In the genomic region with DNA sequence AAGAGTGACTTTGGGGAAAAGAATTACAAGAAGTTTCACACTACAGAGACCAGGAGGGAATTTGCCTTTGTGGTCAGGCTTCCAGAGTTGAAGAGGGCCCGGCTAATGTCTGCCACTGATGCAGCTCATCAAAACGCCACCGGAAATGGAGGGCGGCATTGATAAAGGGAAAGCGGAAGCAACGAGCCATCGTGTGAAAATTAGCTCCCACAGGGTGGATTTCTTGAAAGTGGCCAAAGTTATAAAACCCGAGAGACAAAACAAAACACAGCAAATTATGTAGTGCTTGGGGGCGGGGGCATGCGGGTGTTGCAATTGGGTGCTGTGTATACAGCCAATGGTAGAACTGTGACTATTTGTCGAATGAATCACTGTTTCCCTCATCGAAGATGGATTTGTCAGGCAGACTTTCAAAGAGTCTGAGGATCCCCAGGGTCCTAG, we compare ENCODE assay signal across 1 cellular context.
TF ChIP-seq lines count a peak whose summit lies in the region.

No MANE protein-coding gene starts in this region.

TF ChIP-seq in GM23338, 12 proteins besides CTCF, POLR2A, EP300 and RAD21:
- TF ChIP-seq NANOG (IDR thresholded peaks at IDR 0.05; ENCODE audit: borderline replicate concordance) (no peak), EZH2phosphoT487 (IDR thresholded peaks at IDR 0.05; ENCODE audit: unreplicated experiment) (no peak), STAT1 (IDR thresholded peaks at IDR 0.05; ENCODE audit: unreplicated experiment) (no peak), ZNF114 (CRISPR knock-in tag; IDR thresholded peaks at IDR 0.05) (no peak), POLR2AphosphoS5 (IDR thresholded peaks at IDR 0.05; ENCODE audit: low read depth) (no peak), CREB1 (CRISPR knock-in tag; IDR thresholded peaks at IDR 0.05; ENCODE audit: low read depth) (no peak), ZNF331 (CRISPR knock-in tag; IDR thresholded peaks at IDR 0.05; ENCODE audit: low read depth) (no peak)
- TF ChIP-seq, protein P1, sequence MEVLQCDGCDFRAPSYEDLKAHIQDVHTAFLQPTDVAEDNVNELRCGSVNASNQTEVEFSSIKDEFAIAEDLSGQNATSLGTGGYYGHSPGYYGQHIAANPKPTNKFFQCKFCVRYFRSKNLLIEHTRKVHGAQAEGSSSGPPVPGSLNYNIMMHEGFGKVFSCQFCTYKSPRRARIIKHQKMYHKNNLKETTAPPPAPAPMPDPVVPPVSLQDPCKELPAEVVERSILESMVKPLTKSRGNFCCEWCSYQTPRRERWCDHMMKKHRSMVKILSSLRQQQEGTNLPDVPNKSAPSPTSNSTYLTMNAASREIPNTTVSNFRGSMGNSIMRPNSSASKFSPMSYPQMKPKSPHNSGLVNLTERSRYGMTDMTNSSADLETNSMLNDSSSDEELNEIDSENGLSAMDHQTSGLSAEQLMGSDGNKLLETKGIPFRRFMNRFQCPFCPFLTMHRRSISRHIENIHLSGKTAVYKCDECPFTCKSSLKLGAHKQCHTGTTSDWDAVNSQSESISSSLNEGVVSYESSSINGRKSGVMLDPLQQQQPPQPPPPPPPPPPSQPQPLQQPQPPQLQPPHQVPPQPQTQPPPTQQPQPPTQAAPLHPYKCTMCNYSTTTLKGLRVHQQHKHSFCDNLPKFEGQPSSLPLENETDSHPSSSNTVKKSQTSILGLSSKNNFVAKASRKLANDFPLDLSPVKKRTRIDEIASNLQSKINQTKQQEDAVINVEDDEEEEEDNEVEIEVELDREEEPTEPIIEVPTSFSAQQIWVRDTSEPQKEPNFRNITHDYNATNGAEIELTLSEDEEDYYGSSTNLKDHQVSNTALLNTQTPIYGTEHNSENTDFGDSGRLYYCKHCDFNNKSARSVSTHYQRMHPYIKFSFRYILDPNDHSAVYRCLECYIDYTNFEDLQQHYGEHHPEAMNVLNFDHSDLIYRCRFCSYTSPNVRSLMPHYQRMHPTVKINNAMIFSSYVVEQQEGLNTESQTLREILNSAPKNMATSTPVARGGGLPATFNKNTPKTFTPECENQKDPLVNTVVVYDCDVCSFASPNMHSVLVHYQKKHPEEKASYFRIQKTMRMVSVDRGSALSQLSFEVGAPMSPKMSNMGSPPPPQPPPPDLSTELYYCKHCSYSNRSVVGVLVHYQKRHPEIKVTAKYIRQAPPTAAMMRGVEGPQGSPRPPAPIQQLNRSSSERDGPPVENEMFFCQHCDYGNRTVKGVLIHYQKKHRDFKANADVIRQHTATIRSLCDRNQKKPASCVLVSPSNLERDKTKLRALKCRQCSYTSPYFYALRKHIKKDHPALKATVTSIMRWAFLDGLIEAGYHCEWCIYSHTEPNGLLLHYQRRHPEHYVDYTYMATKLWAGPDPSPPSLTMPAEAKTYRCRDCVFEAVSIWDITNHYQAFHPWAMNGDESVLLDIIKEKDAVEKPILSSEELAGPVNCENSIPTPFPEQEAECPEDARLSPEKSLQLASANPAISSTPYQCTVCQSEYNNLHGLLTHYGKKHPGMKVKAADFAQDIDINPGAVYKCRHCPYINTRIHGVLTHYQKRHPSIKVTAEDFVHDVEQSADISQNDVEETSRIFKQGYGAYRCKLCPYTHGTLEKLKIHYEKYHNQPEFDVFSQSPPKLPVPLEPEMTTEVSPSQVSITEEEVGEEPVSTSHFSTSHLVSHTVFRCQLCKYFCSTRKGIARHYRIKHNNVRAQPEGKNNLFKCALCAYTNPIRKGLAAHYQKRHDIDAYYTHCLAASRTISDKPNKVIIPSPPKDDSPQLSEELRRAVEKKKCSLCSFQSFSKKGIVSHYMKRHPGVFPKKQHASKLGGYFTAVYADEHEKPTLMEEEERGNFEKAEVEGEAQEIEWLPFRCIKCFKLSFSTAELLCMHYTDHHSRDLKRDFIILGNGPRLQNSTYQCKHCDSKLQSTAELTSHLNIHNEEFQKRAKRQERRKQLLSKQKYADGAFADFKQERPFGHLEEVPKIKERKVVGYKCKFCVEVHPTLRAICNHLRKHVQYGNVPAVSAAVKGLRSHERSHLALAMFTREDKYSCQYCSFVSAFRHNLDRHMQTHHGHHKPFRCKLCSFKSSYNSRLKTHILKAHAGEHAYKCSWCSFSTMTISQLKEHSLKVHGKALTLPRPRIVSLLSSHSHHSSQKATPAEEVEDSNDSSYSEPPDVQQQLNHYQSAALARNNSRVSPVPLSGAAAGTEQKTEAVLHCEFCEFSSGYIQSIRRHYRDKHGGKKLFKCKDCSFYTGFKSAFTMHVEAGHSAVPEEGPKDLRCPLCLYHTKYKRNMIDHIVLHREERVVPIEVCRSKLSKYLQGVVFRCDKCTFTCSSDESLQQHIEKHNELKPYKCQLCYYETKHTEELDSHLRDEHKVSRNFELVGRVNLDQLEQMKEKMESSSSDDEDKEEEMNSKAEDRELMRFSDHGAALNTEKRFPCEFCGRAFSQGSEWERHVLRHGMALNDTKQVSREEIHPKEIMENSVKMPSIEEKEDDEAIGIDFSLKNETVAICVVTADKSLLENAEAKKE (CRISPR knock-in tag; IDR thresholded peaks at IDR 0.05): no peak
- TF ChIP-seq, protein P2, sequence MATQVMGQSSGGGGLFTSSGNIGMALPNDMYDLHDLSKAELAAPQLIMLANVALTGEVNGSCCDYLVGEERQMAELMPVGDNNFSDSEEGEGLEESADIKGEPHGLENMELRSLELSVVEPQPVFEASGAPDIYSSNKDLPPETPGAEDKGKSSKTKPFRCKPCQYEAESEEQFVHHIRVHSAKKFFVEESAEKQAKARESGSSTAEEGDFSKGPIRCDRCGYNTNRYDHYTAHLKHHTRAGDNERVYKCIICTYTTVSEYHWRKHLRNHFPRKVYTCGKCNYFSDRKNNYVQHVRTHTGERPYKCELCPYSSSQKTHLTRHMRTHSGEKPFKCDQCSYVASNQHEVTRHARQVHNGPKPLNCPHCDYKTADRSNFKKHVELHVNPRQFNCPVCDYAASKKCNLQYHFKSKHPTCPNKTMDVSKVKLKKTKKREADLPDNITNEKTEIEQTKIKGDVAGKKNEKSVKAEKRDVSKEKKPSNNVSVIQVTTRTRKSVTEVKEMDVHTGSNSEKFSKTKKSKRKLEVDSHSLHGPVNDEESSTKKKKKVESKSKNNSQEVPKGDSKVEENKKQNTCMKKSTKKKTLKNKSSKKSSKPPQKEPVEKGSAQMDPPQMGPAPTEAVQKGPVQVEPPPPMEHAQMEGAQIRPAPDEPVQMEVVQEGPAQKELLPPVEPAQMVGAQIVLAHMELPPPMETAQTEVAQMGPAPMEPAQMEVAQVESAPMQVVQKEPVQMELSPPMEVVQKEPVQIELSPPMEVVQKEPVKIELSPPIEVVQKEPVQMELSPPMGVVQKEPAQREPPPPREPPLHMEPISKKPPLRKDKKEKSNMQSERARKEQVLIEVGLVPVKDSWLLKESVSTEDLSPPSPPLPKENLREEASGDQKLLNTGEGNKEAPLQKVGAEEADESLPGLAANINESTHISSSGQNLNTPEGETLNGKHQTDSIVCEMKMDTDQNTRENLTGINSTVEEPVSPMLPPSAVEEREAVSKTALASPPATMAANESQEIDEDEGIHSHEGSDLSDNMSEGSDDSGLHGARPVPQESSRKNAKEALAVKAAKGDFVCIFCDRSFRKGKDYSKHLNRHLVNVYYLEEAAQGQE (IDR thresholded peaks at IDR 0.05; ENCODE audit: unreplicated experiment): no peak
TF ChIP-seq in GM23338: peak in this region for 0.
